In the genomic region with DNA sequence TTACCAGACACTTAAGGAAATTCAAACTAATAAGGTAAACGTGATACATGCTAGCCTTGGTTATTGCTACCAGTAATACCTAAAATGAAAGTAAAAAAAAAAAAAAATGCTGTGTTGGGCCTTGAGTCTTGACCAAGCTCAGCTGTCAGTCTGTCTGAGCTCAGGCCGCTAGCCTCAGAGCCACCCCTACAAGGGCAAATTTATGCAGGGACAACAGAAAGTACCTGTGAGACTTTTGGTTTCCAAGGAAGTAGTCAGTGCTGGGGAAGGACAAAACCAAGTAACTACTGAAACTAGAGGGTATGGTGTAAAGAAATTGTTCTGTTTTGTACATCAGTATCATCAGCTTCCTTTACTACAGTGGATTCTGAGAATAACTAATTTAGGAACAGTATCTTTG, we compare ENCODE assay signal across 17 cellular contexts.
A peak's percentile ranks its signal among the peaks of the same experiment; 100 is the strongest.
DNase-seq lines count a peak whose midpoint lies in the region; ATAC-seq and TF ChIP-seq lines count a peak whose summit lies in the region.
"Had no signal": no experiment of that assay in that cellular context is flagged by ENCODE, and none has a peak within 500 bp of the region (broad histone marks: within the 10 kb centered on the region; RNA-seq: fewer than 3 reads in every experiment).

No MANE protein-coding gene starts in this region.

- ATAC-seq in natural killer cell treated with Interleukin-12 subunit alpha and Interleukin-12 subunit beta and Interleukin-15 and Interleukin-18, amount 100 ng/mL, for 72 hours: peak; percentile 77 to 78
- no peak for ATAC-seq in natural killer cell
- peak; percentile 82 for ATAC-seq in HG02852 (IDR thresholded peaks at IDR 0.05; ENCODE audit: unreplicated experiment)
- peak; percentile 67 for ATAC-seq in HG03442 (IDR thresholded peaks at IDR 0.05; ENCODE audit: unreplicated experiment)
- no peak for ATAC-seq in stimulated activated memory B cell treated with anti-CD40 and anti-IgM and Interleukin-4, amounts not matched to agents 10 μg/mL and 1 μg/mL and 100 μg/mL, for 72 hours

- BruUV-seq in Caco-2 (replicated peaks; lab: Mats Ljungman, UMichigan): no TSS peak

- peak overlapping the region; percentile 14 for H3K4me3 Mint-ChIP-seq in natural killer cell treated with Interleukin-12 subunit alpha and Interleukin-12 subunit beta and Interleukin-15 and Interleukin-18, amount 100 ng/mL, for 72 hours
- H3K4me3 Mint-ChIP-seq in natural killer cell (no peak overlapping the region), Caco-2 (ENCODE audit: unreplicated experiment) (no peak overlapping the region), progenitor cell of endocrine pancreas (ENCODE audit: low read depth) (no peak overlapping the region)
- H3K4me3 Mint-ChIP-seq in stimulated activated memory B cell treated with anti-CD40 and anti-IgM and Interleukin-4, amounts not matched to agents 10 μg/mL and 1 μg/mL and 100 μg/mL, for 72 hours: no peak overlapping the region
- H3K4me3 Mint-ChIP-seq: CD4-positive, CD25-positive, alpha-beta regulatory T cell; central memory CD8-positive, alpha-beta T cell; stimulated activated naive CD8-positive, alpha-beta T cell treated with anti-CD3 and anti-CD28 coated beads, Interleukin-15, amount 100 ng/mL, for 72 hours had no signal

- H3K36me3 Mint-ChIP-seq in natural killer cell treated with Interleukin-12 subunit alpha and Interleukin-12 subunit beta and Interleukin-15 and Interleukin-18, amount 100 ng/mL, for 72 hours: peaks cover 4% of the 10 kb centered on the region
- H3K36me3 Mint-ChIP-seq in natural killer cell: no peaks in the 10 kb centered on the region
- no peaks in the 10 kb centered on the region for H3K36me3 Mint-ChIP-seq in Caco-2 (ENCODE audit: insufficient read depth, unreplicated experiment)
- H3K36me3 Mint-ChIP-seq in progenitor cell of endocrine pancreas (ENCODE audit: insufficient read depth): no peaks in the 10 kb centered on the region
- no peaks in the 10 kb centered on the region for H3K36me3 Mint-ChIP-seq in stimulated activated memory B cell treated with anti-CD40 and anti-IgM and Interleukin-4, amounts not matched to agents 10 μg/mL and 1 μg/mL and 100 μg/mL, for 72 hours
- H3K36me3 Mint-ChIP-seq: CD4-positive, CD25-positive, alpha-beta regulatory T cell had no signal

- H3K27me3 ChIP-seq in Caco-2 (replicated peaks; ENCODE audit: control insufficient read depth, insufficient read depth, low read length): no peaks in the 10 kb centered on the region

- H3K9me3 ChIP-seq in Caco-2: no peaks in the 10 kb centered on the region

- H3K36me3 ChIP-seq in Caco-2 (ENCODE audit: control insufficient read depth, insufficient read depth, low read length): no peaks in the 10 kb centered on the region

- peaks cover 8% of the 10 kb centered on the region for H3K9me3 Mint-ChIP-seq in natural killer cell treated with Interleukin-12 subunit alpha and Interleukin-12 subunit beta and Interleukin-15 and Interleukin-18, amount 100 ng/mL, for 72 hours
- H3K9me3 Mint-ChIP-seq in natural killer cell (peaks cover 12% of the 10 kb centered on the region in 2 donors), Caco-2 (ENCODE audit: unreplicated experiment) (no peaks in the 10 kb centered on the region), progenitor cell of endocrine pancreas (ENCODE audit: low read depth) (no peaks in the 10 kb centered on the region)
- peaks cover 5% of the 10 kb centered on the region for H3K9me3 Mint-ChIP-seq in stimulated activated memory B cell treated with anti-CD40 and anti-IgM and Interleukin-4, amounts not matched to agents 10 μg/mL and 1 μg/mL and 100 μg/mL, for 72 hours

- no peaks in the 10 kb centered on the region for H3K4me1 ChIP-seq in Caco-2

- POLR2A ChIA-PET in Caco-2 (lab: Charles Lee): no interaction called here

- peaks cover 0 to 4% of the 10 kb centered on the region in 2 donors for H3K4me1 Mint-ChIP-seq in natural killer cell treated with Interleukin-12 subunit alpha and Interleukin-12 subunit beta and Interleukin-15 and Interleukin-18, amount 100 ng/mL, for 72 hours (ENCODE audit: low read depth in 2 of 2)
- H3K4me1 Mint-ChIP-seq in natural killer cell (no peaks in the 10 kb centered on the region), Caco-2 (ENCODE audit: low read depth, unreplicated experiment) (no peaks in the 10 kb centered on the region), progenitor cell of endocrine pancreas (ENCODE audit: low read depth) (peaks cover 1% of the 10 kb centered on the region)
- no peaks in the 10 kb centered on the region for H3K4me1 Mint-ChIP-seq in stimulated activated memory B cell treated with anti-CD40 and anti-IgM and Interleukin-4, amounts not matched to agents 10 μg/mL and 1 μg/mL and 100 μg/mL, for 72 hours
- H3K4me1 Mint-ChIP-seq: CD4-positive, CD25-positive, alpha-beta regulatory T cell; central memory CD8-positive, alpha-beta T cell; stimulated activated naive CD8-positive, alpha-beta T cell treated with anti-CD3 and anti-CD28 coated beads, Interleukin-15, amount 100 ng/mL, for 72 hours had no signal

- H3K27ac Mint-ChIP-seq in natural killer cell treated with Interleukin-12 subunit alpha and Interleukin-12 subunit beta and Interleukin-15 and Interleukin-18, amount 100 ng/mL, for 72 hours: peak overlapping the region in 1 of 2 donors; percentile 75
- H3K27ac Mint-ChIP-seq in natural killer cell (no peak overlapping the region), Caco-2 (ENCODE audit: unreplicated experiment) (no peak overlapping the region), progenitor cell of endocrine pancreas (no peak overlapping the region)
- no peak overlapping the region for H3K27ac Mint-ChIP-seq in stimulated activated memory B cell treated with anti-CD40 and anti-IgM and Interleukin-4, amounts not matched to agents 10 μg/mL and 1 μg/mL and 100 μg/mL, for 72 hours
- H3K27ac Mint-ChIP-seq: CD4-positive, CD25-positive, alpha-beta regulatory T cell; stimulated activated naive CD8-positive, alpha-beta T cell treated with anti-CD3 and anti-CD28 coated beads, Interleukin-15, amount 100 ng/mL, for 72 hours had no signal

- no peaks in the 10 kb centered on the region for H3K27me3 Mint-ChIP-seq in natural killer cell treated with Interleukin-12 subunit alpha and Interleukin-12 subunit beta and Interleukin-15 and Interleukin-18, amount 100 ng/mL, for 72 hours
- H3K27me3 Mint-ChIP-seq in natural killer cell (ENCODE audit: low read depth in 2 of 2): no peaks in the 10 kb centered on the region
- no peaks in the 10 kb centered on the region for H3K27me3 Mint-ChIP-seq in Caco-2 (ENCODE audit: insufficient read depth, unreplicated experiment)
- H3K27me3 Mint-ChIP-seq in progenitor cell of endocrine pancreas: no peaks in the 10 kb centered on the region
- H3K27me3 Mint-ChIP-seq in stimulated activated memory B cell treated with anti-CD40 and anti-IgM and Interleukin-4, amounts not matched to agents 10 μg/mL and 1 μg/mL and 100 μg/mL, for 72 hours: no peaks in the 10 kb centered on the region
- H3K27me3 Mint-ChIP-seq: CD4-positive, CD25-positive, alpha-beta regulatory T cell; central memory CD8-positive, alpha-beta T cell; stimulated activated naive CD8-positive, alpha-beta T cell treated with anti-CD3 and anti-CD28 coated beads, Interleukin-15, amount 100 ng/mL, for 72 hours had no signal

- DNase-seq in natural killer cell treated with Interleukin-12 subunit alpha and Interleukin-12 subunit beta and Interleukin-15 and Interleukin-18, amount 100 ng/mL, for 72 hours (ENCODE audit: low spot score): no peak
- DNase-seq in natural killer cell (no peak), Caco-2 (no peak), progenitor cell of endocrine pancreas (ENCODE audit: low spot score, unreplicated experiment) (no peak), SKM-1 treated with dmso at 0.1 percent for 144 hours (lab: John Stamatoyannopoulos, UW; ENCODE audit: unreplicated experiment) (no peak)
- DNase-seq: 8988T; activated CD4-positive, CD25-positive, alpha-beta regulatory T cell; CD4-positive, CD25-positive, alpha-beta regulatory T cell; KBM-7; NCI-H1417 treated with DMSO at 0.1 percent for 48 hours; NCI-H446; small intestine; stimulated activated naive CD8-positive, alpha-beta T cell treated with anti-CD3 and anti-CD28 coated beads, Interleukin-15, amount 100 ng/mL, for 72 hours had no signal

- intact Hi-C loops in natural killer cell (cut with micrococcal nuclease) (no loop called here), Caco-2 (cut with micrococcal nuclease; ENCODE audit: unreplicated experiment) (no loop called here)

- TF ChIP-seq CTCF in natural killer cell (IDR thresholded peaks at IDR 0.05) (no peak), Caco-2 (IDR thresholded peaks at IDR 0.05; ENCODE audit: insufficient read depth in 1 of 2, low read depth in 1 of 2, low read length in 1 of 2, severe bottlenecking in 1 of 2, unreplicated experiment in 1 of 2) (no peak), progenitor cell of endocrine pancreas (IDR thresholded peaks at IDR 0.05; ENCODE audit: unreplicated experiment) (no peak)

- no peak overlapping the region for H3K4me3 ChIP-seq in Caco-2 (ENCODE audit: low read depth, low read length)

- CTCF ChIA-PET in Caco-2 (lab: Charles Lee): no interaction called here

Comparison
In these comparisons a context has a peak if more than half of its experiments do, and no peak if none do; other contexts are left out.
1. ATAC-seq: peak in natural killer cell treated with Interleukin-12 subunit alpha and Interleukin-12 subunit beta and Interleukin-15 and Interleukin-18, amount 100 ng/mL, for 72 hours (2 of 2), HG02852 (single experiment) and HG03442 (single experiment); none in natural killer cell (0 of 3) and stimulated activated memory B cell treated with anti-CD40 and anti-IgM and Interleukin-4, amounts not matched to agents 10 μg/mL and 1 μg/mL and 100 μg/mL, for 72 hours (single experiment).